Comparison of ENCODE assay signal across 24 cellular contexts in genomic region chr6:168934856-168935627, GRCh38.
"Had no signal": no experiment of that assay in that cellular context is flagged by ENCODE, and none has a peak within 500 bp of the region (broad histone marks: within the 10 kb centered on the region; RNA-seq: fewer than 3 reads in every experiment).

No MANE protein-coding gene starts in this region.

- H3K36me3 ChIP-seq: cardiac muscle cell, gastroesophageal sphincter, neutrophil, pancreas, tibial artery had no signal

- H3K4me3 ChIP-seq: body of pancreas, cardiac muscle cell, gastroesophageal sphincter, pancreas, tibial artery had no signal

- H3K4me1 Mint-ChIP-seq: activated naive CD8-positive, alpha-beta T cell treated with anti-CD3 and anti-CD28 coated beads, Interleukin-2, amount 50 U/mL, for 24 hours; stimulated activated effector memory CD8-positive, alpha-beta T cell treated with anti-CD3 and anti-CD28 coated beads, Interleukin-12 subunit alpha, Interleukin-12 subunit beta, amount 100 ng/mL, for 72 hours; T-cell had no signal

- H3K9me3 ChIP-seq: body of pancreas, gastroesophageal sphincter, neutrophil, pancreas, tibial artery had no signal

- H3K27ac Mint-ChIP-seq: activated naive CD4-positive, alpha-beta T cell treated with anti-CD3 and anti-CD28 coated beads for 36 hours; activated naive CD8-positive, alpha-beta T cell treated with anti-CD3 and anti-CD28 coated beads, Interleukin-2, amount 50 U/mL, for 24 hours; activated T-cell treated with anti-CD3 and anti-CD28 coated beads, Interleukin-2, amount 50 U/mL, for 72 hours; natural killer cell treated with Interleukin-12 subunit alpha and Interleukin-12 subunit beta and Interleukin-15 and Interleukin-18, amount 100 ng/mL, for 72 hours; stimulated activated effector memory CD8-positive, alpha-beta T cell treated with anti-CD3 and anti-CD28 coated beads, Interleukin-12 subunit alpha, Interleukin-12 subunit beta, amount 100 ng/mL, for 72 hours; stimulated activated naive CD8-positive, alpha-beta T cell treated with anti-CD3 and anti-CD28 coated beads, Interleukin-15, amount 100 ng/mL, for 72 hours; T-cell; T-helper 2 cell treated with Interferon-gamma antibody and Interleukin-4, amounts not matched to agents 5 μg/mL and 100 μg/mL, for 36 hours had no signal

- H3K27me3 ChIP-seq: body of pancreas, cardiac muscle cell, gastroesophageal sphincter, pancreas, tibial artery had no signal

- H3K27ac ChIP-seq: body of pancreas, cardiac muscle cell, gastroesophageal sphincter, neutrophil, pancreas, tibial artery had no signal

- DNase-seq: activated CD4-positive, alpha-beta T cell treated with anti-CD3 and anti-CD28 coated beads for 1 hour; activated CD4-positive, alpha-beta T cell treated with anti-CD3 and anti-CD28 coated beads, Interleukin-2, amount 50 U/mL, for 48 hours; activated effector memory CD4-positive, alpha-beta T cell treated with Interleukin-2 at 50 U/mL for 16 hours; activated naive CD4-positive, alpha-beta T cell treated with anti-CD3 and anti-CD28 coated beads for 36 hours; activated naive CD8-positive, alpha-beta T cell treated with anti-CD3 and anti-CD28 coated beads, Interleukin-2, amount 50 U/mL, for 24 hours; activated T-cell treated with anti-CD3 and anti-CD28 coated beads, Interleukin-2, amount 50 U/mL, for 72 hours; anterior cingulate cortex; body of pancreas; cortex of kidney; head of caudate nucleus; hypothalamus; pancreas; right cardiac atrium; small intestine; stimulated activated CD4-positive, alpha-beta T cell treated with anti-CD3 and anti-CD28 coated beads, Interleukin-2, amount 100 ng/mL, for 24 hours; stimulated activated naive CD8-positive, alpha-beta T cell treated with anti-CD3 and anti-CD28 coated beads, Interleukin-15, amount 100 ng/mL, for 72 hours; T-cell; tibial artery had no signal

- H3K4me3 Mint-ChIP-seq: activated naive CD4-positive, alpha-beta T cell treated with anti-CD3 and anti-CD28 coated beads for 36 hours; activated naive CD8-positive, alpha-beta T cell treated with anti-CD3 and anti-CD28 coated beads, Interleukin-2, amount 50 U/mL, for 24 hours; activated T-cell treated with anti-CD3 and anti-CD28 coated beads, Interleukin-2, amount 50 U/mL, for 72 hours; natural killer cell treated with Interleukin-12 subunit alpha and Interleukin-12 subunit beta and Interleukin-15 and Interleukin-18, amount 100 ng/mL, for 72 hours; stimulated activated effector memory CD8-positive, alpha-beta T cell treated with anti-CD3 and anti-CD28 coated beads, Interleukin-12 subunit alpha, Interleukin-12 subunit beta, amount 100 ng/mL, for 72 hours; stimulated activated naive CD8-positive, alpha-beta T cell treated with anti-CD3 and anti-CD28 coated beads, Interleukin-15, amount 100 ng/mL, for 72 hours; T-cell; T-helper 2 cell treated with Interferon-gamma antibody and Interleukin-4, amounts not matched to agents 5 μg/mL and 100 μg/mL, for 36 hours had no signal

- H3K4me1 ChIP-seq: body of pancreas, pancreas had no signal

- H3K9me3 Mint-ChIP-seq: activated naive CD4-positive, alpha-beta T cell treated with anti-CD3 and anti-CD28 coated beads for 36 hours; activated naive CD8-positive, alpha-beta T cell treated with anti-CD3 and anti-CD28 coated beads, Interleukin-2, amount 50 U/mL, for 24 hours; activated T-cell treated with anti-CD3 and anti-CD28 coated beads, Interleukin-2, amount 50 U/mL, for 72 hours; natural killer cell treated with Interleukin-12 subunit alpha and Interleukin-12 subunit beta and Interleukin-15 and Interleukin-18, amount 100 ng/mL, for 72 hours; stimulated activated effector memory CD8-positive, alpha-beta T cell treated with anti-CD3 and anti-CD28 coated beads, Interleukin-12 subunit alpha, Interleukin-12 subunit beta, amount 100 ng/mL, for 72 hours; stimulated activated naive CD8-positive, alpha-beta T cell treated with anti-CD3 and anti-CD28 coated beads, Interleukin-15, amount 100 ng/mL, for 72 hours; T-cell had no signal

- H3K36me3 Mint-ChIP-seq: natural killer cell treated with Interleukin-12 subunit alpha and Interleukin-12 subunit beta and Interleukin-15 and Interleukin-18, amount 100 ng/mL, for 72 hours; stimulated activated effector memory CD8-positive, alpha-beta T cell treated with anti-CD3 and anti-CD28 coated beads, Interleukin-12 subunit alpha, Interleukin-12 subunit beta, amount 100 ng/mL, for 72 hours; T-cell had no signal
